10 cellular contexts compared by ENCODE assay signal in genomic region chr20:24534282-24534681, GRCh38.
"Had no signal": no experiment of that assay in that cellular context is flagged by ENCODE, and none has a peak within 500 bp of the region (broad histone marks: within the 10 kb centered on the region; RNA-seq: fewer than 3 reads in every experiment).

No MANE protein-coding gene starts in this region.

- H3K36me3 Mint-ChIP-seq: IgD-negative memory B cell had no signal

- H3K4me3 ChIP-seq: GM23248, HAP-1 had no signal

- H2AFZ ChIP-seq: GM23248 had no signal

- H3K4me1 Mint-ChIP-seq: IgD-negative memory B cell had no signal

- DNase-seq: GM23248, HFFc6, KBM-7 had no signal

- FAIRE-seq: H1, H54, HTR-8/SVneo had no signal

- H3K27me3 Mint-ChIP-seq: IgD-negative memory B cell had no signal

- H3K4me3 Mint-ChIP-seq: HFFc6, IgD-negative memory B cell had no signal

- H3K36me3 ChIP-seq: HAP-1 had no signal

- H3K9me3 Mint-ChIP-seq: HFFc6 had no signal

- ATAC-seq: HCT116 had no signal

- H3K4me2 ChIP-seq: KMS-11 had no signal

- H3K9ac ChIP-seq: GM23248, KMS-11 had no signal

- H3K27ac ChIP-seq: GM23248, KMS-11 had no signal

- H3K27ac Mint-ChIP-seq: HFFc6, IgD-negative memory B cell had no signal

- H3K9me3 ChIP-seq: HAP-1 had no signal

- H3K4me1 ChIP-seq: HAP-1 had no signal
